Comparison of ENCODE assay signal across 21 cellular contexts in the genomic region with DNA sequence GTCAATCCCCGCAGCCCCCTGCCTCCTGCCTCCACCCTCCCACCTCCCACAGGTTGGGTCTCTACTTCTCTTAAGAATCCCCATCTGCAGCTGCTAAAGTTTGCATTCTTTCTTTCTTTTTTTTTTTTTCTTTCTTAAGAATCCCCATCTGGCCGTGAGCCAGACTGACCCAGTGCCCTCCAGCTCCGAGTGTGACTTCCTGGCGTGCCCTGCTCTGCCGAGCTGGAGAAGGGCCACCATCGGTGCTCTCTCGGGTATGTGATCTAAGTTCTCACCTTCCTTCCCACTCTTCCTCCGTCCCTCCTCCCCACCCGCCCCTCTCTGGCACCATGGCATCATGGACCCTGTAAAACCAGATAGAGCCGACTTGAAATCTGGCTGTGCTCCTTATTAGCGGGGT.
DNase-seq lines count a peak whose midpoint lies in the region; FAIRE-seq and TF ChIP-seq lines count a peak whose summit lies in the region.
"Had no signal": no experiment of that assay in that cellular context is flagged by ENCODE, and none has a peak within 500 bp of the region (broad histone marks: within the 10 kb centered on the region; RNA-seq: fewer than 3 reads in every experiment).

No MANE protein-coding gene starts in this region.

- H3K27me3 ChIP-seq in neuronal stem cell (ENCODE audit: control insufficient read depth in 3 of 3, insufficient read depth in 3 of 3, low read depth in 1 of 3, low read length in 3 of 3) = peaks cover 0 to 3% (median 0%) of the 10 kb centered on the region in 3 experiments

- H2BK120ac ChIP-seq in neuronal stem cell (ENCODE audit: low read depth, low read length) = no peak overlapping the region

- no peak overlapping the region for H3K9ac ChIP-seq in kidney (ENCODE audit: low read length in 2 of 2)
- H3K9ac ChIP-seq in neuronal stem cell (ENCODE audit: low read depth, low read length, poor library complexity) = no peak overlapping the region

- no peak overlapping the region for H3K4me2 ChIP-seq in neuronal stem cell (ENCODE audit: insufficient read depth, low read length, poor library complexity, severe bottlenecking)

- H2BK15ac ChIP-seq in neuronal stem cell (ENCODE audit: low read length) = peak overlapping the region; percentile 75

- no peaks in the 10 kb centered on the region for H3K36me3 ChIP-seq in kidney (ENCODE audit: control insufficient read depth in 1 of 2, insufficient read depth in 2 of 2, low read length in 2 of 2)
- H3K36me3 ChIP-seq in neuronal stem cell (replicated peaks in 1 of 2; ENCODE audit: control insufficient read depth in 2 of 2, insufficient read depth in 2 of 2, low read length in 2 of 2) = no peaks in the 10 kb centered on the region
- H3K36me3 ChIP-seq: HAP-1 had no signal

- peak overlapping the region; percentile 86 for H3K18ac ChIP-seq in neuronal stem cell (ENCODE audit: low read length)

- FAIRE-seq in kidney (lab: Jason Lieb, UNC) = no peak
- FAIRE-seq: GM12891 had no signal

- intact Hi-C loops in kidney (cut with DNase I) = no loop called here
- intact Hi-C loops in activated T-helper 1 cell treated with anti-CD3 and anti-CD28 coated beads, Interleukin-12 subunit alpha, Interleukin-12 subunit beta, Interleukin-2, Interleukin-4 antibody, amounts not matched to agents 30 ng/mL and 10 ng/mL and 1 ng/mL, durations not matched to agents 14 hours and 24 hours and 36 hours (cut with micrococcal nuclease) = no loop called here

- H3K4me1 ChIP-seq in kidney (ENCODE audit: control insufficient read depth in 1 of 2, insufficient read depth in 1 of 2, low read depth in 1 of 2, low read length in 2 of 2) (peaks cover 0 to 11% of the 10 kb centered on the region in 2 donors), neuronal stem cell (ENCODE audit: control insufficient read depth in 2 of 2, insufficient read depth in 1 of 2, low read depth in 1 of 2, low read length in 2 of 2) (peaks cover 22 to 44% of the 10 kb centered on the region in 2 donors)

- no CpG with 5 or more reads among the region's 11 CpGs for WGBS in neuronal stem cell (ENCODE audit: extremely low coverage in 2 of 2, insufficient read length in 2 of 2, insufficient replicate concordance in 1 of 2), 2 donors

- H3K4me3 ChIP-seq in kidney (ENCODE audit: low read length in 2 of 2) = no peak overlapping the region
- H3K4me3 ChIP-seq in neuronal stem cell (ENCODE audit: low read length in 2 of 2) = no peak overlapping the region
- H3K4me3 ChIP-seq: GM23338, HAP-1 had no signal

- H3K9me3 Mint-ChIP-seq in activated T-helper 1 cell treated with anti-CD3 and anti-CD28 coated beads, Interleukin-12 subunit alpha, Interleukin-12 subunit beta, Interleukin-2, Interleukin-4 antibody, amounts not matched to agents 30 ng/mL and 10 ng/mL and 1 ng/mL, durations not matched to agents 14 hours and 24 hours and 36 hours = no peaks in the 10 kb centered on the region
- H3K9me3 Mint-ChIP-seq: GM23338 had no signal

- H3K14ac ChIP-seq in neuronal stem cell (ENCODE audit: low read length) = no peak overlapping the region

- H2AK5ac ChIP-seq in neuronal stem cell (ENCODE audit: low read depth, low read length) = peak overlapping the region; percentile 78

- H3K36me3 Mint-ChIP-seq in activated T-helper 1 cell treated with anti-CD3 and anti-CD28 coated beads, Interleukin-12 subunit alpha, Interleukin-12 subunit beta, Interleukin-2, Interleukin-4 antibody, amounts not matched to agents 30 ng/mL and 10 ng/mL and 1 ng/mL, durations not matched to agents 14 hours and 24 hours and 36 hours (ENCODE audit: low read depth) = no peaks in the 10 kb centered on the region

- no peak overlapping the region for H3K4ac ChIP-seq in neuronal stem cell (ENCODE audit: low read length)

- H3K79me1 ChIP-seq in neuronal stem cell (ENCODE audit: low read depth, low read length) = no peaks in the 10 kb centered on the region

- H3K27ac ChIP-seq in kidney (ENCODE audit: low read depth in 2 of 2, low read length in 2 of 2) (no peak overlapping the region), neuronal stem cell (replicated peaks; ENCODE audit: low read length) (no peak overlapping the region)
- H3K27ac ChIP-seq: 22Rv1 had no signal

- no peaks in the 10 kb centered on the region for H3K9me3 ChIP-seq in kidney (ENCODE audit: control insufficient read depth in 1 of 2, low read length in 2 of 2)
- no peaks in the 10 kb centered on the region for H3K9me3 ChIP-seq in neuronal stem cell (replicated peaks in 1 of 2; ENCODE audit: control insufficient read depth in 2 of 2, insufficient read depth in 1 of 2, low read depth in 1 of 2, low read length in 2 of 2)
- H3K9me3 ChIP-seq: HAP-1 had no signal

- H3K23ac ChIP-seq in neuronal stem cell (ENCODE audit: low read depth, low read length, poor library complexity) = no peak overlapping the region

- TF ChIP-seq CTCF in kidney (IDR thresholded peaks at IDR 0.05; ENCODE audit: borderline replicate concordance, extremely low read depth, insufficient read depth) = no peak

- H2BK12ac ChIP-seq in neuronal stem cell (ENCODE audit: low read length) = peak overlapping the region; percentile 14

- H2BK5ac ChIP-seq in neuronal stem cell (ENCODE audit: low read length) = no peak overlapping the region

- peaks cover 6% of the 10 kb centered on the region for H3K27me3 Mint-ChIP-seq in activated T-helper 1 cell treated with anti-CD3 and anti-CD28 coated beads, Interleukin-12 subunit alpha, Interleukin-12 subunit beta, Interleukin-2, Interleukin-4 antibody, amounts not matched to agents 30 ng/mL and 10 ng/mL and 1 ng/mL, durations not matched to agents 14 hours and 24 hours and 36 hours (ENCODE audit: insufficient read depth)

- peak overlapping the region; percentile 43 for H2AFZ ChIP-seq in neuronal stem cell (ENCODE audit: low read length)
- H2AFZ ChIP-seq: GM23338 had no signal

- DNase-seq in DMS 273 (lab: John Stamatoyannopoulos, UW; ENCODE audit: unreplicated experiment) (peak; percentile 20), DMS 273 treated with DMSO at 0.1 percent for 48 hours (lab: John Stamatoyannopoulos, UW) (no peak), NCI-H69 (lab: John Stamatoyannopoulos, UW) (peak; percentile 65), kidney (peak; percentile 82), neuronal stem cell (ENCODE audit: low spot score) (no peak), NCI-H2029 (lab: John Stamatoyannopoulos, UW) (no peak), NCI-H2081 (lab: John Stamatoyannopoulos, UW) (no peak)
- no peak for DNase-seq in activated T-helper 1 cell treated with anti-CD3 and anti-CD28 coated beads, Interleukin-12 subunit alpha, Interleukin-12 subunit beta, Interleukin-2, Interleukin-4 antibody, amounts not matched to agents 30 ng/mL and 10 ng/mL and 1 ng/mL, durations not matched to agents 14 hours and 24 hours and 36 hours (ENCODE audit: low spot score)
- DNase-seq: ACHN, C1 segment of cervical spinal cord, Kasumi-1, NCI-H1436 treated with DMSO at 0.1 percent for 48 hours, NCI-H1930, NCI-H226, NCI-H510A treated with DMSO at 0.1 percent for 48 hours, OCI-M1, SHP77 had no signal

- no peak overlapping the region for H3K27ac Mint-ChIP-seq in activated T-helper 1 cell treated with anti-CD3 and anti-CD28 coated beads, Interleukin-12 subunit alpha, Interleukin-12 subunit beta, Interleukin-2, Interleukin-4 antibody, amounts not matched to agents 30 ng/mL and 10 ng/mL and 1 ng/mL, durations not matched to agents 14 hours and 24 hours and 36 hours
- H3K27ac Mint-ChIP-seq: GM23338 had no signal

- no peaks in the 10 kb centered on the region for H3K4me1 Mint-ChIP-seq in activated T-helper 1 cell treated with anti-CD3 and anti-CD28 coated beads, Interleukin-12 subunit alpha, Interleukin-12 subunit beta, Interleukin-2, Interleukin-4 antibody, amounts not matched to agents 30 ng/mL and 10 ng/mL and 1 ng/mL, durations not matched to agents 14 hours and 24 hours and 36 hours (ENCODE audit: low read depth)

- no peak overlapping the region for H4K8ac ChIP-seq in neuronal stem cell (ENCODE audit: low read depth, low read length)

- no peak overlapping the region for H4K91ac ChIP-seq in neuronal stem cell (ENCODE audit: low read depth, low read length, poor library complexity)

- H3K4me3 Mint-ChIP-seq in activated T-helper 1 cell treated with anti-CD3 and anti-CD28 coated beads, Interleukin-12 subunit alpha, Interleukin-12 subunit beta, Interleukin-2, Interleukin-4 antibody, amounts not matched to agents 30 ng/mL and 10 ng/mL and 1 ng/mL, durations not matched to agents 14 hours and 24 hours and 36 hours = no peak overlapping the region
- H3K4me3 Mint-ChIP-seq: GM23338 had no signal

Comparison
In these comparisons a context has a peak if more than half of its experiments do, and no peak if none do; other contexts are left out.
1. DNase-seq: peak in DMS 273 (single experiment), NCI-H69 (single experiment) and kidney (single experiment); none in DMS 273 treated with DMSO at 0.1 percent for 48 hours (single experiment), neuronal stem cell (single experiment), activated T-helper 1 cell treated with anti-CD3 and anti-CD28 coated beads, Interleukin-12 subunit alpha, Interleukin-12 subunit beta, Interleukin-2, Interleukin-4 antibody, amounts not matched to agents 30 ng/mL and 10 ng/mL and 1 ng/mL, durations not matched to agents 14 hours and 24 hours and 36 hours (single experiment), NCI-H2029 (single experiment) and NCI-H2081 (0 of 2).